In the genomic region with DNA sequence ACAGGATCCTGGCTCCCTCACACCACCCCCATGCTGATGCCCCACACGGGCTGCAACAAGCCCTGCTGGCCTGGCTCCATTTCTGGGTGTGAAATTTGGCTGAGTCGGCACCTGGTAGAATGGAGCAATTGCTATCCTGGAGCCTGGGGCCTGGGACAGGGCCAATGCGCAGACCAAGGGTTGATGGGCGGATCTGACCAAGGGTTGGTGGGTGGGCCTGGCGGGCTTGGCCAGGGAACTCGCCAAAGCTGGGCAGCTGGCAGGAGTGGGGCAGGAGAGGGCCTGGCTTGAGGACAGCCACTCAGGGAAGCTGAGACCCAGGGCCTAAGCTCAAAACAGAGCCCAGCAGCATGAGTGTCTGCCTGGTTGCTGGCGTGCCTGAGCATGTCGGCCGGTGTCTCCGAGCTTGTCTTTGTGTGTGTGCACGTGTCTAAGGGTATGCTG, we compare ENCODE assay signal across 1 cellular context.
TF ChIP-seq lines count a peak whose summit lies in the region.

No MANE protein-coding gene starts in this region.

TF ChIP-seq in liver, 16 proteins besides CTCF, POLR2A, EP300 and RAD21 (continued from another document):
- TF ChIP-seq, protein P1, sequence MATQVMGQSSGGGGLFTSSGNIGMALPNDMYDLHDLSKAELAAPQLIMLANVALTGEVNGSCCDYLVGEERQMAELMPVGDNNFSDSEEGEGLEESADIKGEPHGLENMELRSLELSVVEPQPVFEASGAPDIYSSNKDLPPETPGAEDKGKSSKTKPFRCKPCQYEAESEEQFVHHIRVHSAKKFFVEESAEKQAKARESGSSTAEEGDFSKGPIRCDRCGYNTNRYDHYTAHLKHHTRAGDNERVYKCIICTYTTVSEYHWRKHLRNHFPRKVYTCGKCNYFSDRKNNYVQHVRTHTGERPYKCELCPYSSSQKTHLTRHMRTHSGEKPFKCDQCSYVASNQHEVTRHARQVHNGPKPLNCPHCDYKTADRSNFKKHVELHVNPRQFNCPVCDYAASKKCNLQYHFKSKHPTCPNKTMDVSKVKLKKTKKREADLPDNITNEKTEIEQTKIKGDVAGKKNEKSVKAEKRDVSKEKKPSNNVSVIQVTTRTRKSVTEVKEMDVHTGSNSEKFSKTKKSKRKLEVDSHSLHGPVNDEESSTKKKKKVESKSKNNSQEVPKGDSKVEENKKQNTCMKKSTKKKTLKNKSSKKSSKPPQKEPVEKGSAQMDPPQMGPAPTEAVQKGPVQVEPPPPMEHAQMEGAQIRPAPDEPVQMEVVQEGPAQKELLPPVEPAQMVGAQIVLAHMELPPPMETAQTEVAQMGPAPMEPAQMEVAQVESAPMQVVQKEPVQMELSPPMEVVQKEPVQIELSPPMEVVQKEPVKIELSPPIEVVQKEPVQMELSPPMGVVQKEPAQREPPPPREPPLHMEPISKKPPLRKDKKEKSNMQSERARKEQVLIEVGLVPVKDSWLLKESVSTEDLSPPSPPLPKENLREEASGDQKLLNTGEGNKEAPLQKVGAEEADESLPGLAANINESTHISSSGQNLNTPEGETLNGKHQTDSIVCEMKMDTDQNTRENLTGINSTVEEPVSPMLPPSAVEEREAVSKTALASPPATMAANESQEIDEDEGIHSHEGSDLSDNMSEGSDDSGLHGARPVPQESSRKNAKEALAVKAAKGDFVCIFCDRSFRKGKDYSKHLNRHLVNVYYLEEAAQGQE (IDR thresholded peaks at IDR 0.05), result peak; percentile 27
- TF ChIP-seq YY1 (IDR thresholded peaks at IDR 0.05), result peak; percentile 72
- TF ChIP-seq FOXA2 (IDR thresholded peaks at IDR 0.05), result peak; percentile 21
- peak; percentile 40 to 88 for TF ChIP-seq HNF4A (conservative IDR thresholded peaks at IDR 0.05)
- TF ChIP-seq, protein P2, sequence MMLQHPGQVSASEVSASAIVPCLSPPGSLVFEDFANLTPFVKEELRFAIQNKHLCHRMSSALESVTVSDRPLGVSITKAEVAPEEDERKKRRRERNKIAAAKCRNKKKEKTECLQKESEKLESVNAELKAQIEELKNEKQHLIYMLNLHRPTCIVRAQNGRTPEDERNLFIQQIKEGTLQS (IDR thresholded peaks at IDR 0.05), result no peak
- TF ChIP-seq NR2F2 (IDR thresholded peaks at IDR 0.05), result no peak
- TF ChIP-seq SP1 (IDR thresholded peaks at IDR 0.05), result peak; percentile 41
- TF ChIP-seq HNF4G (IDR thresholded peaks at IDR 0.05), result no peak
- peak in 1 of 2 donors; percentile 27 for TF ChIP-seq GABPA (IDR thresholded peaks at IDR 0.05 in 1 of 2, conservative IDR thresholded peaks at IDR 0.05 in 1 of 2)
- TF ChIP-seq TAF1 (conservative IDR thresholded peaks at IDR 0.05), result no peak
- peak; percentile 26 to 78 for TF ChIP-seq RXRA (IDR thresholded peaks at IDR 0.05)
- TF ChIP-seq JUND (IDR thresholded peaks at IDR 0.05), result no peak
- no peak for TF ChIP-seq EGR1 (IDR thresholded peaks at IDR 0.05; ENCODE audit: low read depth in 2 of 2)
